ENCODE assay signal across 9 cellular contexts in the genomic region with DNA sequence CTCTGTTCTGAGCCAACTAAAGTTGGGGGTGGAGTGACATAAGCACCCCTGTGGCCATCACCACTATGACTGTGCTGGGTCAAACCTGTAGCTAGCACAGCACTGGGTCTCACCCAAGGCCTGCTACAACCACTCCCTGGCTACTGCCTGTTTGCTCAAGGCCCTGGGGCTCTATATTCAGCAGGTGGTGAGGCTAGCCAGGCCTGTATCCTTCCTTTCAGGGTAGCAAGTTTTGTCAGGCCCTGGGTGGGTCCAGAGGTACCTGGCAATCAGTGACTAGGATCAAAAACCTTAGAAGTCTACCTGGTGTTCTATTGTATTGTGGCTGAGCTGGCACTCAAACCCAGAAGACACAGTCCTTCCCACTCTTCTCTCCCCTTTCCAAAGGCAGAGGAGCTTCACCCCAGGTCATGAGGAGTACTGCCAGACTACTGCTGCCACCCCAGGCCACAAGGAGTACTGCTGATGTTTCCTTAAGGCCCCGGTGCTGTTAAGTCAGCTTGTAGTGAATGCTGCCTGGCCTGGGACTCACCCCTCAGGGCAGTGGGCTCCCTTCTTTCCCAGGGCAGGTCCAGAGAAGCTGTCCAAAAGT.
A peak's percentile ranks its signal among the peaks of the same experiment; 100 is the strongest.
DNase-seq lines count a peak whose midpoint lies in the region; ATAC-seq and TF ChIP-seq lines count a peak whose summit lies in the region.
"Had no signal": no experiment of that assay in that cellular context is flagged by ENCODE, and none has a peak within 500 bp of the region (broad histone marks: within the 10 kb centered on the region; RNA-seq: fewer than 3 reads in every experiment).

No MANE protein-coding gene starts in this region.

- no peak for TF ChIP-seq POLR2A in vagina (IDR thresholded peaks at IDR 0.05)

- TF ChIP-seq CTCF in kidney epithelial cell (IDR thresholded peaks at IDR 0.05; ENCODE audit: insufficient read depth, low read length, poor library complexity, severe bottlenecking) (peak; percentile 21), vagina (IDR thresholded peaks at IDR 0.05) (no peak)

- intact Hi-C loops in vagina (cut with DNase I) = no loop called here

- no peak overlapping the region for H3K27ac ChIP-seq in vagina

- ATAC-seq in GM18519 (IDR thresholded peaks at IDR 0.05; ENCODE audit: low FRiP score, unreplicated experiment) = peak; percentile 84

- H3K4me3 ChIP-seq in kidney epithelial cell (ENCODE audit: low read depth, low read length) = no peak overlapping the region
- no peak overlapping the region for H3K4me3 ChIP-seq in vagina

- H3K27me3 ChIP-seq in kidney epithelial cell (ENCODE audit: control insufficient read depth, insufficient read depth, low read length) = no peaks in the 10 kb centered on the region
- H3K27me3 ChIP-seq in vagina = no peaks in the 10 kb centered on the region

- DNase-seq in H4 (ENCODE audit: low spot score) = peak; percentile 52
- peak; percentile 27 for DNase-seq in NAMALWA (ENCODE audit: low spot score)
- DNase-seq in kidney epithelial cell (ENCODE audit: low read depth) = no peak
- DNase-seq in vagina (ENCODE audit: extremely low spot score in 2 of 2) = no peak
- no peak for DNase-seq in HK-2 (ENCODE audit: unreplicated experiment)
- DNase-seq in Ammon's horn (ENCODE audit: low spot score) = no peak
- DNase-seq: activated CD4-positive, alpha-beta T cell treated with anti-CD3 and anti-CD28 coated beads for 4 hours; effector CD4-positive, alpha-beta T cell had no signal

- no peaks in the 10 kb centered on the region for H3K9me3 ChIP-seq in vagina

- H3K36me3 ChIP-seq in kidney epithelial cell (ENCODE audit: control insufficient read depth, insufficient read depth, low read length) (no peaks in the 10 kb centered on the region), vagina (no peaks in the 10 kb centered on the region)

- H3K4me1 ChIP-seq in vagina = no peaks in the 10 kb centered on the region

Comparison
In these comparisons a context has a peak if more than half of its experiments do, and no peak if none do; other contexts are left out.
1. DNase-seq: peak in H4 (single experiment) and NAMALWA (single experiment); none in kidney epithelial cell (single experiment), vagina (0 of 2), HK-2 (single experiment) and Ammon's horn (single experiment).